ENCODE assay signal across 9 cellular contexts in genomic region chr17:1999557-2000251, GRCh38. TPM values are rescaled to one million over a fixed set of nuclear protein-coding genes. Genes with fewer than 3 reads are reported as not detected.
DNase-seq lines count a peak whose midpoint lies in the region; ATAC-seq and TF ChIP-seq lines count a peak whose summit lies in the region.
"Had no signal": no experiment of that assay in that cellular context is flagged by ENCODE, and none has a peak within 500 bp of the region (broad histone marks: within the 10 kb centered on the region; RNA-seq: fewer than 3 reads in every experiment).

No MANE protein-coding gene starts in this region.

- intact Hi-C loops in CD14-positive monocyte (cut with micrococcal nuclease) (no loop called here), posterior vena cava (cut with DNase I) (no loop called here)

- H3K4me3 ChIP-seq in suprapubic skin: peak overlapping the region; percentile 12

- H3K36me3 Mint-ChIP-seq in CD14-positive monocyte: no peaks in the 10 kb centered on the region

- WGBS in suprapubic skin: 18% methylated on average over 9 of the region's 13 CpGs

- TF ChIP-seq POLR2A in suprapubic skin (IDR thresholded peaks at IDR 0.05): no peak

- H3K27ac ChIP-seq in suprapubic skin: peak overlapping the region; percentile 87

- no peaks in the 10 kb centered on the region for H3K36me3 ChIP-seq in suprapubic skin

- ATAC-seq in left lobe of liver (peak; percentile 54), HG02973 (IDR thresholded peaks at IDR 0.05; ENCODE audit: unreplicated experiment) (no peak)

- no peaks in the 10 kb centered on the region for H3K9me3 ChIP-seq in suprapubic skin

- peak; percentile 59 for DNase-seq in AG08396 (ENCODE audit: low spot score)
- peak; percentile 47 for DNase-seq in M059J (ENCODE audit: low read depth)
- peak; percentile 64 for DNase-seq in brain pericyte (ENCODE audit: low read depth, low spot score)
- DNase-seq in left lobe of liver (ENCODE audit: low spot score): peak; percentile 85
- DNase-seq in suprapubic skin (ENCODE audit: low spot score in 2 of 2): peak in 1 of 2 donors; percentile 72
- DNase-seq in CD14-positive monocyte (ENCODE audit: low spot score): no peak
- DNase-seq in posterior vena cava (ENCODE audit: low spot score): no peak
- DNase-seq: activated B cell treated with CpG ODN at 0.5 μM for 24 hours had no signal

- H3K27me3 ChIP-seq in suprapubic skin: no peaks in the 10 kb centered on the region

- H3K27me3 Mint-ChIP-seq in CD14-positive monocyte (ENCODE audit: low read depth in 3 of 3): peaks cover 39 to 66% (median 51%) of the 10 kb centered on the region in 3 donors

- TF ChIP-seq CTCF in suprapubic skin (IDR thresholded peaks at IDR 0.05): no peak
- TF ChIP-seq CTCF in CD14-positive monocyte (IDR thresholded peaks at IDR 0.05): no peak

- no peak for TF ChIP-seq EP300 in suprapubic skin (IDR thresholded peaks at IDR 0.05)

- peak overlapping the region in 1 of 7 donors; percentile 37 for H3K27ac Mint-ChIP-seq in CD14-positive monocyte
- H3K27ac Mint-ChIP-seq: activated B cell treated with CpG ODN at 0.5 μM for 24 hours had no signal

- peak overlapping the region in 1 of 2 donors; percentile 86 for H3K4me3 Mint-ChIP-seq in CD14-positive monocyte
- H3K4me3 Mint-ChIP-seq: activated B cell treated with CpG ODN at 0.5 μM for 24 hours had no signal

- peaks cover 63% of the 10 kb centered on the region for H3K4me1 ChIP-seq in suprapubic skin

- H3K4me1 Mint-ChIP-seq in CD14-positive monocyte: no peaks in the 10 kb centered on the region
- H3K4me1 Mint-ChIP-seq: activated B cell treated with CpG ODN at 0.5 μM for 24 hours had no signal

- H3K9me3 Mint-ChIP-seq in CD14-positive monocyte: peaks cover 0 to 12% (median 5%) of the 10 kb centered on the region in 7 donors
- H3K9me3 Mint-ChIP-seq: activated B cell treated with CpG ODN at 0.5 μM for 24 hours had no signal

RNA-seq across cellular contexts. Expression of gene RTN4RL1, which starts 25.4 kb away (rescaled TPM):
- total RNA-seq in M059J (2014; rRNA removed; shearing (Covaris generic)): 0.12 and 0.67 TPM in 2 replicates
- 1.8 TPM for total RNA-seq in left lobe of liver
- 10 to 100 TPM; 16.4 to 24.8 (median 21.6) TPM for total RNA-seq in suprapubic skin
- under 1 TPM; 0.11 to 0.29 TPM for polyA plus RNA-seq in CD14-positive monocyte
- 1 to 10 TPM; 1.3 to 4.3 TPM for total RNA-seq in posterior vena cava
- total RNA-seq: activated B cell treated with CpG ODN at 0.5 μM for 24 hours had no signal

RNA-seq across cellular contexts. Expression of gene DPH1, which starts 30.2 kb away (rescaled TPM):
- total RNA-seq in M059J (2014; rRNA removed; shearing (Covaris generic)): 28.0 and 29.5 TPM in 2 replicates
- 38.8 TPM for total RNA-seq in left lobe of liver
- 100 to 1,000 TPM in 1 of 4 donors, 10 to 100 TPM in 3; 58.7 to 115 (median 66.3) TPM for total RNA-seq in suprapubic skin
- 1 to 10 TPM; 7.5 to 9.3 TPM for polyA plus RNA-seq in CD14-positive monocyte
- 10 to 100 TPM; 26.5 to 27.9 TPM for total RNA-seq in posterior vena cava

RNA-seq across cellular contexts. Expression of gene OVCA2, which starts 42.1 kb away (rescaled TPM):
- 18.9 and 24.0 TPM in 2 replicates for total RNA-seq in M059J (2014; rRNA removed; shearing (Covaris generic))
- total RNA-seq in left lobe of liver: 15.3 TPM
- total RNA-seq in suprapubic skin: 10 to 100 TPM; 36.6 to 51.5 (median 42.7) TPM
- polyA plus RNA-seq in CD14-positive monocyte: 10 to 100 TPM; 69.1 to 94.9 TPM
- 10 to 100 TPM; 17.4 to 21.2 TPM for total RNA-seq in posterior vena cava

RNA-seq across cellular contexts. Expression of gene HIC1, which starts 55.2 kb away (rescaled TPM):
- 2.2 and 3.7 TPM in 2 replicates for total RNA-seq in M059J (2014; rRNA removed; shearing (Covaris generic))
- total RNA-seq in left lobe of liver: 9.9 TPM
- 1 to 10 TPM; 2.7 to 9.5 (median 4.9) TPM for total RNA-seq in suprapubic skin
- under 1 TPM; 0.13 to 0.30 TPM for polyA plus RNA-seq in CD14-positive monocyte
- 10 to 100 TPM; 41.3 to 64.2 TPM for total RNA-seq in posterior vena cava

Comparison
In these comparisons a context has a peak if more than half of its experiments do, and no peak if none do; other contexts are left out.
1. DNase-seq: peak in AG08396 (single experiment), M059J (single experiment), brain pericyte (single experiment) and left lobe of liver (single experiment); none in CD14-positive monocyte (single experiment) and posterior vena cava (single experiment).